Comparison of ENCODE assay signal across 16 cellular contexts in the genomic region with DNA sequence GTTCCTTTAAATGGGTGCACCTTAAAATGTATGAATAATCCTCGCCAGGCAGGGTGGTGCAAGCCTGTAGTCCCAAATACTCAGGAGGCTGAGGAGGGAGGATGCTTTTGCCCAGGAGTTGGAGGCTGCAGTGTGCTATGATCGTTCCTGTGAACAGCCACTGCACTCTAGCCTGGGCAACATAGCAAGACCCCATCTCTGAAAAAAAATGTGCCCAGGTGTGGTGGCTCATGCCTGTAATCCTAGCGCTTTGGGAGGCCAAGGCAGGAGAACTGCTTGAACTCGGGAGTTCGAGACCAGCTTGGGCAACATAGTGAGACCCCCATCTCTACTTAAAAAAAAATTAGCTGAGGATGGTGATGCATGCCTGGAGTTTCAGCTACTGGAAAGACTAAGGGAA. TPM values are rescaled to one million over a fixed set of nuclear protein-coding genes. Genes with fewer than 3 reads are reported as not detected.
DNase-seq lines count a peak whose midpoint lies in the region; ATAC-seq and TF ChIP-seq lines count a peak whose summit lies in the region.
"Had no signal": no experiment of that assay in that cellular context is flagged by ENCODE, and none has a peak within 500 bp of the region (broad histone marks: within the 10 kb centered on the region; RNA-seq: fewer than 3 reads in every experiment).

No MANE protein-coding gene starts in this region.

- H3F3A ChIP-seq in OCI-LY1 (ENCODE audit: insufficient read depth, low read length) = no peaks in the 10 kb centered on the region

- no peaks in the 10 kb centered on the region for H3K79me2 ChIP-seq in OCI-LY1 (ENCODE audit: insufficient read depth, low read length)

- intact Hi-C loops in gastrocnemius medialis (cut with DNase I; ENCODE audit: low total_unique reads) = no loop called here

- H3K4me1 Mint-ChIP-seq in activated T-cell treated with anti-CD3 and anti-CD28 coated beads, Interleukin-2, amount 50 U/mL, for 24 hours (ENCODE audit: low read depth) = peaks cover 19% of the 10 kb centered on the region
- H3K4me1 Mint-ChIP-seq in endodermal cell = peaks cover 11% of the 10 kb centered on the region

- ATAC-seq in gastrocnemius medialis = no peak
- ATAC-seq: left ventricle myocardium superior; naive thymus-derived CD8-positive, alpha-beta T cell; SK-N-SH treated with all-trans-retinoic acid at 6 μM for 48 hours had no signal

- H3K4me3 ChIP-seq in OCI-LY1 (ENCODE audit: low read depth, low read length, poor library complexity, severe bottlenecking) (no peak overlapping the region), endodermal cell (ENCODE audit: low read length) (no peak overlapping the region), gastrocnemius medialis (peak overlapping the region; percentile 58 to 72 (median 66))

- no peak for TF ChIP-seq POLR2A in gastrocnemius medialis (IDR thresholded peaks at IDR 0.05)

- H3K27ac ChIP-seq in OCI-LY1 (ENCODE audit: low read depth, low read length, poor library complexity, severe bottlenecking) = no peak overlapping the region
- no peak overlapping the region for H3K27ac ChIP-seq in endodermal cell (ENCODE audit: low read depth, low read length)
- peak overlapping the region; percentile 86 to 97 (median 90) for H3K27ac ChIP-seq in gastrocnemius medialis
- H3K27ac ChIP-seq: HL-60, PC-9 had no signal

- in situ Hi-C loops in gastrocnemius medialis (cut with MboI; ENCODE audit: low sequenced_read_pairs in 4 of 4) = no loop called here

- no peak for DNase-seq in activated T-cell treated with anti-CD3 and anti-CD28 coated beads, Interleukin-2, amount 50 U/mL, for 24 hours
- no peak for DNase-seq in activated T-cell treated with anti-CD3 and anti-CD28 coated beads, Interleukin-2, amount 50 U/mL, for 48 hours
- DNase-seq in endodermal cell (peak; percentile 31), gastrocnemius medialis (no peak), NCI-H226 (no peak), NCI-H187 treated with DMSO at 0.1 percent for 48 hours (lab: John Stamatoyannopoulos, UW) (no peak), OCI-M1 (lab: John Stamatoyannopoulos, UW) (no peak)
- DNase-seq: activated T-cell treated with anti-CD3 and anti-CD28 coated beads for 4 hours; KG1; left ventricle myocardium superior; naive thymus-derived CD8-positive, alpha-beta T cell; NCI-H146; PC-9 had no signal

- no peaks in the 10 kb centered on the region for H3K27me3 ChIP-seq in OCI-LY1 (ENCODE audit: insufficient read depth, low read length)
- peaks cover 16% of the 10 kb centered on the region for H3K27me3 ChIP-seq in endodermal cell (ENCODE audit: control insufficient read depth, insufficient read depth, low read length, poor library complexity, severe bottlenecking)
- H3K27me3 ChIP-seq in gastrocnemius medialis = no peaks in the 10 kb centered on the region

- 93 to 100% methylated on average over 2 to 5 of the region's 5 CpGs for WGBS in endodermal cell (ENCODE audit: insufficient coverage in 1 of 2, insufficient read length in 1 of 2), 2 experiments

- H3K27me3 Mint-ChIP-seq in activated T-cell treated with anti-CD3 and anti-CD28 coated beads, Interleukin-2, amount 50 U/mL, for 24 hours = no peaks in the 10 kb centered on the region
- peaks cover 22% of the 10 kb centered on the region for H3K27me3 Mint-ChIP-seq in endodermal cell (ENCODE audit: insufficient read depth)

- H3K9me3 ChIP-seq in OCI-LY1 (ENCODE audit: low read length) = no peaks in the 10 kb centered on the region
- H3K9me3 ChIP-seq in endodermal cell (ENCODE audit: control insufficient read depth, low read length) = no peaks in the 10 kb centered on the region
- no peaks in the 10 kb centered on the region for H3K9me3 ChIP-seq in gastrocnemius medialis

- H3K4me3 Mint-ChIP-seq in activated T-cell treated with anti-CD3 and anti-CD28 coated beads, Interleukin-2, amount 50 U/mL, for 24 hours = peak overlapping the region; percentile 86
- H3K4me3 Mint-ChIP-seq in endodermal cell = no peak overlapping the region

- H3K4me2 ChIP-seq in OCI-LY1 (ENCODE audit: low read length) = peak overlapping the region; percentile 91

- H3K36me3 ChIP-seq in OCI-LY1 (ENCODE audit: insufficient read depth, low read length) (no peaks in the 10 kb centered on the region), endodermal cell (ENCODE audit: control insufficient read depth, insufficient read depth, low read length) (no peaks in the 10 kb centered on the region), gastrocnemius medialis (no peaks in the 10 kb centered on the region)

- no peak overlapping the region for H2AFZ ChIP-seq in OCI-LY1 (ENCODE audit: low read length)
- H2AFZ ChIP-seq: PC-9 had no signal

- no peaks in the 10 kb centered on the region for H4K20me1 ChIP-seq in OCI-LY1 (ENCODE audit: insufficient read depth, low read length)

- peaks cover 22% of the 10 kb centered on the region for H3K4me1 ChIP-seq in OCI-LY1 (ENCODE audit: insufficient read depth, low read length, severe bottlenecking)
- no peaks in the 10 kb centered on the region for H3K4me1 ChIP-seq in endodermal cell (ENCODE audit: control insufficient read depth, insufficient read depth, low read length)
- H3K4me1 ChIP-seq in gastrocnemius medialis = peaks cover 78 to 84% of the 10 kb centered on the region in 2 donors

- no peaks in the 10 kb centered on the region for H3K9me3 Mint-ChIP-seq in activated T-cell treated with anti-CD3 and anti-CD28 coated beads, Interleukin-2, amount 50 U/mL, for 24 hours
- H3K9me3 Mint-ChIP-seq in endodermal cell = no peaks in the 10 kb centered on the region
- H3K9me3 Mint-ChIP-seq: naive thymus-derived CD8-positive, alpha-beta T cell had no signal

- H3K27ac Mint-ChIP-seq in activated T-cell treated with anti-CD3 and anti-CD28 coated beads, Interleukin-2, amount 50 U/mL, for 24 hours = no peak overlapping the region
- H3K27ac Mint-ChIP-seq in endodermal cell = no peak overlapping the region

- no peak for TF ChIP-seq CTCF in OCI-LY1 (IDR thresholded peaks at IDR 0.05; ENCODE audit: low read length)
- no peak for TF ChIP-seq CTCF in endodermal cell (conservative IDR thresholded peaks at IDR 0.05)
- TF ChIP-seq CTCF in gastrocnemius medialis (IDR thresholded peaks at IDR 0.05 in 4 of 5, conservative IDR thresholded peaks at IDR 0.05 in 1 of 5) = no peak

- H3K9ac ChIP-seq in OCI-LY1 (ENCODE audit: low read length) = peak overlapping the region; percentile 82; the same call in 1 of the 2 replicates
- H3K9ac ChIP-seq in endodermal cell (ENCODE audit: extremely low read depth, low read length, poor library complexity, severe bottlenecking) = no peak overlapping the region

- no peaks in the 10 kb centered on the region for H3K36me3 Mint-ChIP-seq in activated T-cell treated with anti-CD3 and anti-CD28 coated beads, Interleukin-2, amount 50 U/mL, for 24 hours (ENCODE audit: low read depth)
- no peaks in the 10 kb centered on the region for H3K36me3 Mint-ChIP-seq in endodermal cell (ENCODE audit: low read depth)
- H3K36me3 Mint-ChIP-seq: naive thymus-derived CD8-positive, alpha-beta T cell had no signal

- no peaks in the 10 kb centered on the region for H3K9me2 ChIP-seq in OCI-LY1 (ENCODE audit: low read depth, low read length)

RNA-seq across cellular contexts. Expression of gene ACACB, which starts 39.6 kb away (rescaled TPM):
- total RNA-seq in endodermal cell (10 to 100 TPM in 1 of 2 donors, 1 to 10 TPM in 1; 6.8 to 12.7 TPM), gastrocnemius medialis (1,000 to 10,000 TPM in 1 of 4 donors, 100 to 1,000 TPM in 3; 595 to 1,103 (median 698) TPM)
- 5.9 TPM for polyA plus RNA-seq in endodermal cell (2013, experiment 1 of 2)
- 7.0 TPM for polyA plus RNA-seq in endodermal cell (2013, experiment 2 of 2)

RNA-seq across cellular contexts. Expression of gene UNG, which starts 58.6 kb away (rescaled TPM):
- total RNA-seq in endodermal cell = 100 to 1,000 TPM; 104 to 114 TPM
- polyA plus RNA-seq in endodermal cell (2013, experiment 1 of 2) = 67.7 TPM
- 59.8 TPM for polyA plus RNA-seq in endodermal cell (2013, experiment 2 of 2)
- 10 to 100 TPM; 38.7 to 45.3 (median 42.3) TPM for total RNA-seq in gastrocnemius medialis

Comparison
In these comparisons a context has a peak if more than half of its experiments do, and no peak if none do; other contexts are left out.
1. H3K27ac ChIP-seq: peak in gastrocnemius medialis (4 of 4); none in OCI-LY1 (single experiment) and endodermal cell (single experiment).
2. H3K4me3 ChIP-seq: peak in gastrocnemius medialis (4 of 4); none in OCI-LY1 (single experiment) and endodermal cell (single experiment).
3. RNA of gene ACACB, which starts 39.6 kb away (total RNA-seq): 595 to 1,103 TPM in gastrocnemius medialis; 6.8 to 12.7 TPM in endodermal cell; every median in the first group is over 10 times any median in the second.